Comparison of ENCODE assay signal across 10 cellular contexts in genomic region chr15:41926184-41927056, GRCh38. TPM values are rescaled to one million over a fixed set of nuclear protein-coding genes. Genes with fewer than 3 reads are reported as not detected.
DNase-seq lines count a peak whose midpoint lies in the region; ATAC-seq and TF ChIP-seq lines count a peak whose summit lies in the region.
"Had no signal": no experiment of that assay in that cellular context is flagged by ENCODE, and none has a peak within 500 bp of the region (broad histone marks: within the 10 kb centered on the region; RNA-seq: fewer than 3 reads in every experiment).

No MANE protein-coding gene starts in this region.

- BruUV-seq in HCT116 (replicated peaks; lab: Mats Ljungman, UMichigan) = no TSS peak

- RAD21 ChIA-PET in HCT116 (lab: Charles Lee; ENCODE audit: low non-redundant PET in 1 of 2, low total read pairs in 2 of 2, uncharacterized antibody in 2 of 2, unreplicated experiment in 2 of 2) = interaction anchor here in 1 of 2 experiments (0.6 kb wide), 1 partner anchor 13 kb away, joined by 3 read pairs; no protein-coding TSS in a partner anchor

- H3K36me3 ChIP-seq in HCT116 (ENCODE audit: control insufficient read depth in 1 of 2, insufficient read depth in 2 of 2, low read length in 2 of 2) (peaks cover 0 to 20% of the 10 kb centered on the region in 2 experiments; a peak in 1 of 4 replicates), adrenal gland (replicated peaks in 1 of 2) (no peaks in the 10 kb centered on the region), prostate gland (no peaks in the 10 kb centered on the region)

- no peaks in the 10 kb centered on the region for H3K9me3 Mint-ChIP-seq in activated CD4-positive, alpha-beta memory T cell treated with anti-CD3 and anti-CD28 coated beads, Interleukin-2, amount 10 ng/mL, durations not matched to agents 7 days and 5 days

- no peaks in the 10 kb centered on the region for H3K9me3 ChIP-seq in HCT116 (ENCODE audit: control insufficient read depth in 1 of 2, insufficient read depth in 1 of 2, low read depth in 1 of 2, low read length in 2 of 2)
- H3K9me3 ChIP-seq in adrenal gland (replicated peaks in 1 of 3) = no peaks in the 10 kb centered on the region
- no peaks in the 10 kb centered on the region for H3K9me3 ChIP-seq in prostate gland

- H3K4me3 Mint-ChIP-seq in activated CD4-positive, alpha-beta memory T cell treated with anti-CD3 and anti-CD28 coated beads, Interleukin-2, amount 10 ng/mL, durations not matched to agents 7 days and 5 days = no peak overlapping the region

- H3K27ac Mint-ChIP-seq in activated CD4-positive, alpha-beta memory T cell treated with anti-CD3 and anti-CD28 coated beads, Interleukin-2, amount 10 ng/mL, durations not matched to agents 7 days and 5 days = peak overlapping the region; percentile 66

- no peaks in the 10 kb centered on the region for H3K9me2 ChIP-seq in HCT116 (ENCODE audit: insufficient read depth)

- no peak overlapping the region for H3K9ac ChIP-seq in HCT116 (ENCODE audit: low read length)

- intact Hi-C loops in HCT116 (cut with micrococcal nuclease) = no loop called here
- intact Hi-C loops in left ventricle myocardium superior (cut with micrococcal nuclease) = no loop called here
- intact Hi-C loops in adrenal gland (cut with DNase I) = loop anchor here in 1 of 2 donors (10.0 kb wide), 1 partner anchor 48 kb away; the partner anchor contains the start of gene EHD4
- intact Hi-C loops in prostate gland (cut with DNase I) = no loop called here

- H3K27me3 ChIP-seq in HCT116 (ENCODE audit: insufficient read depth, low read length) (no peaks in the 10 kb centered on the region), adrenal gland (no peaks in the 10 kb centered on the region), prostate gland (replicated peaks; ENCODE audit: insufficient read depth) (no peaks in the 10 kb centered on the region)

- TF ChIP-seq POLR2A in HCT116 (IDR thresholded peaks at IDR 0.05; ENCODE audit: borderline replicate concordance, extremely low read depth, insufficient read depth, insufficient read length) (no peak), adrenal gland (IDR thresholded peaks at IDR 0.05) (no peak), prostate gland (IDR thresholded peaks at IDR 0.05) (no peak)

- H3K27ac ChIP-seq in HCT116 (ENCODE audit: low read depth, low read length) = no peak overlapping the region
- H3K27ac ChIP-seq in skin epidermis = peak overlapping the region in 14 of 21 experiments; percentile 5 to 74 (median 36)
- peak overlapping the region in 1 of 5 donors; percentile 45 for H3K27ac ChIP-seq in adrenal gland
- H3K27ac ChIP-seq in prostate gland = no peak overlapping the region

- ATAC-seq in HCT116 = peak; percentile 63; the same call in 1 of the 2 replicates
- peak; percentile 29 for ATAC-seq in left ventricle myocardium superior

- H3K27me3 Mint-ChIP-seq in activated CD4-positive, alpha-beta memory T cell treated with anti-CD3 and anti-CD28 coated beads, Interleukin-2, amount 10 ng/mL, durations not matched to agents 7 days and 5 days = no peaks in the 10 kb centered on the region

- CTCF ChIA-PET in HCT116 (lab: Charles Lee) = no interaction called here
- CTCF ChIA-PET in activated CD4-positive, alpha-beta memory T cell treated with anti-CD3 and anti-CD28 coated beads, Interleukin-2, amount 10 ng/mL, durations not matched to agents 7 days and 5 days (lab: Charles Lee) = no interaction called here

- H3K36me3 Mint-ChIP-seq in activated CD4-positive, alpha-beta memory T cell treated with anti-CD3 and anti-CD28 coated beads, Interleukin-2, amount 10 ng/mL, durations not matched to agents 7 days and 5 days (ENCODE audit: low read depth) = peaks cover 24% of the 10 kb centered on the region

- WGBS in adrenal gland, 4 donors = 68 to 79% (median 76%) methylated on average over 9 to 10 of the region's 10 CpGs
- 73% methylated on average over 10 of the region's 10 CpGs for WGBS in prostate gland

- H2AFZ ChIP-seq in HCT116 (ENCODE audit: low read depth, low read length, poor library complexity, severe bottlenecking) = no peak overlapping the region

- no peaks in the 10 kb centered on the region for H4K20me1 ChIP-seq in HCT116 (ENCODE audit: insufficient read depth)

- POLR2A ChIA-PET in HCT116 (lab: Charles Lee) = no interaction called here
- POLR2A ChIA-PET in activated CD4-positive, alpha-beta memory T cell treated with anti-CD3 and anti-CD28 coated beads, Interleukin-2, amount 10 ng/mL, durations not matched to agents 7 days and 5 days (lab: Charles Lee) = interaction anchor here (1.1 kb wide), 1 partner anchor 10 kb away, joined by 4 read pairs; no protein-coding TSS in a partner anchor

- H3K4me2 ChIP-seq in HCT116 (ENCODE audit: low read length) = no peak overlapping the region

- H3K79me2 ChIP-seq in HCT116 (ENCODE audit: insufficient read depth, low read length) = peaks cover 34% of the 10 kb centered on the region; the same call in 1 of the 2 replicates

- TF ChIP-seq RAD21 in HCT116 (IDR thresholded peaks at IDR 0.05; ENCODE audit: low read depth) = no peak

- H3K4me1 ChIP-seq in HCT116 (ENCODE audit: control insufficient read depth in 1 of 2, insufficient read depth in 2 of 2, low read length in 2 of 2) (peaks cover 9 to 32% of the 10 kb centered on the region in 2 experiments), adrenal gland (replicated peaks in 1 of 2) (peaks cover 9 to 45% of the 10 kb centered on the region in 2 donors), prostate gland (replicated peaks) (peaks cover 10% of the 10 kb centered on the region)

- peaks cover 46% of the 10 kb centered on the region for H3K4me1 Mint-ChIP-seq in activated CD4-positive, alpha-beta memory T cell treated with anti-CD3 and anti-CD28 coated beads, Interleukin-2, amount 10 ng/mL, durations not matched to agents 7 days and 5 days

- TF ChIP-seq CTCF in HCT116 (IDR thresholded peaks at IDR 0.05 in 2 of 3, conservative IDR thresholded peaks at IDR 0.05 in 1 of 3; ENCODE audit: borderline replicate concordance in 1 of 3, insufficient read depth in 1 of 3, low read depth in 2 of 3, low read length in 2 of 3) = no peak
- TF ChIP-seq CTCF in adrenal gland (IDR thresholded peaks at IDR 0.05) = no peak
- peak in 1 of 4 experiments; percentile 7 for TF ChIP-seq CTCF in prostate gland (IDR thresholded peaks at IDR 0.05)

- DNase-seq in HCT116 (ENCODE audit: low read depth, low spot score) (no peak), left ventricle myocardium superior (no peak), adrenal gland (no peak), prostate gland (ENCODE audit: low spot score) (no peak), GOT3 (lab: John Stamatoyannopoulos, UW) (no peak), middle frontal gyrus (ENCODE audit: extremely low spot score, low spot score) (no peak)
- DNase-seq in activated CD4-positive, alpha-beta memory T cell treated with anti-CD3 and anti-CD28 coated beads, Interleukin-2, amount 10 ng/mL, durations not matched to agents 7 days and 5 days = no peak
- DNase-seq: anterior cingulate cortex; stimulated activated CD4-positive, alpha-beta T cell treated with anti-CD3 and anti-CD28 coated beads, Interleukin-2, amount 100 ng/mL, for 48 hours had no signal

- H3K4me3 ChIP-seq in HCT116 (replicated peaks in 1 of 2; ENCODE audit: low read depth in 1 of 2, low read length in 2 of 2) = no peak overlapping the region
- H3K4me3 ChIP-seq in skin epidermis = no peak overlapping the region
- H3K4me3 ChIP-seq in adrenal gland = no peak overlapping the region
- H3K4me3 ChIP-seq in prostate gland = no peak overlapping the region

TF ChIP-seq in HCT116, 20 proteins besides CTCF, POLR2A, EP300 and RAD21 (continues in another document):
- TF ChIP-seq SIN3A (IDR thresholded peaks at IDR 0.05; ENCODE audit: low read depth) (no peak), SRF (IDR thresholded peaks at IDR 0.05; ENCODE audit: low read depth) (no peak), POLR2AphosphoS5 (IDR thresholded peaks at IDR 0.05; ENCODE audit: low read depth, low read length) (no peak), REST (IDR thresholded peaks at IDR 0.05; ENCODE audit: low read depth) (no peak), EZH2 (IDR thresholded peaks at IDR 0.05) (no peak)

RNA-seq across cellular contexts. Expression of gene SPTBN5, which starts 32.6 kb away (rescaled TPM):
- total RNA-seq in HCT116 (2021; ENCODE audit: unreplicated experiment) (0.96 TPM), left ventricle myocardium superior (3.6 TPM), adrenal gland (1 to 10 TPM in 3 of 8 donors, under 1 TPM in 5; under 0.01 to 1.6 (median 0.49) TPM), prostate gland (1 to 10 TPM; 1.2 to 2.2 TPM)
- polyA plus RNA-seq in HCT116 (2012) = 0.76 and 0.90 TPM in 2 replicates
- 1 to 10 TPM; 1.5 to 1.6 TPM for total RNA-seq in activated CD4-positive, alpha-beta memory T cell treated with anti-CD3 and anti-CD28 coated beads, Interleukin-2, amount 10 ng/mL, durations not matched to agents 7 days and 5 days
- 1 to 10 TPM in 2 of 3 donors, under 1 TPM in 1; 0.42 to 6.8 (median 2.8) TPM for polyA plus RNA-seq in adrenal gland

RNA-seq across cellular contexts. Expression of gene EHD4, which starts 45.9 kb away (rescaled TPM):
- total RNA-seq in HCT116 (2021; ENCODE audit: unreplicated experiment) (28.0 TPM), left ventricle myocardium superior (53.5 TPM), adrenal gland (10 to 100 TPM in 7 of 8 donors, 1 to 10 TPM in 1; 8.0 to 17.0 (median 14.2) TPM), prostate gland (10 to 100 TPM; 18.4 to 22.6 TPM)
- polyA plus RNA-seq in HCT116 (2012) = 27.3 and 27.6 TPM in 2 replicates
- total RNA-seq in activated CD4-positive, alpha-beta memory T cell treated with anti-CD3 and anti-CD28 coated beads, Interleukin-2, amount 10 ng/mL, durations not matched to agents 7 days and 5 days = 10 to 100 TPM; 25.0 to 25.3 TPM
- polyA plus RNA-seq in adrenal gland = 1 to 10 TPM; 5.9 to 7.4 (median 6.2) TPM

Comparison
In these comparisons a context has a peak if more than half of its experiments do, and no peak if none do; other contexts are left out.
1. H3K27ac ChIP-seq: peak in skin epidermis (14 of 21); none in HCT116 (single experiment) and prostate gland (0 of 2).